Comparison of ENCODE assay signal across 26 cellular contexts in the genomic region with DNA sequence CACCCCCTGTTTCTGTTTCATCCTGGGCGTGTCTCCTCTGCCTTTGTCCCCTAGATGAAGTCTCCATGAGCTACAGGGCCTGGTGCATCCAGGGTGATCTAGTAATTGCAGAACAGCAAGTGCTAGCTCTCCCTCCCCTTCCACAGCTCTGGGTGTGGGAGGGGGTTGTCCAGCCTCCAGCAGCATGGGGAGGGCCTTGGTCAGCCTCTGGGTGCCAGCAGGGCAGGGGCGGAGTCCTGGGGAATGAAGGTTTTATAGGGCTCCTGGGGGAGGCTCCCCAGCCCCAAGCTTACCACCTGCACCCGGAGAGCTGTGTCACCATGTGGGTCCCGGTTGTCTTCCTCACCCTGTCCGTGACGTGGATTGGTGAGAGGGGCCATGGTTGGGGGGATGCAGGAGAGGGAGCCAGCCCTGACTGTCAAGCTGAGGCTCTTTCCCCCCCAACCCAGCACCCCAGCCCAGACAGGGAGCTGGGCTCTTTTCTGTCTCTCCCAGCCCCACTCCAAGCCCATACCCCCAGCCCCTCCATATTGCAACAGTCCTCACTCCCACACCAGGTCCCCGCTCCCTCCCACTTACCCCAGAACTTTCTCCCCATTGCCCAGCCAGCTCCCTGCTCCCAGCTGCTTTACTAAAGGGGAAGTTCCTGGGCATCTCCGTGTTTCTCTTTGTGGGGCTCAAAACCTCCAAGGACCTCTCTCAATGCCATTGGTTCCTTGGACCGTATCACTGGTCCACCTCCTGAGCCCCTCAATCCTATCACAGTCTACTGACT. TPM values are rescaled to one million over a fixed set of nuclear protein-coding genes. Genes with fewer than 3 reads are reported as not detected.
"Had no signal": no experiment of that assay in that cellular context is flagged by ENCODE, and none has a peak within 500 bp of the region (broad histone marks: within the 10 kb centered on the region; RNA-seq: fewer than 3 reads in every experiment).

Gene KLK3, plus strand, starts transcription at position 280 of the 775 bp plus-strand sequence. Its CDS starts 41 bp downstream, at position 321.

- H3K4me1 Mint-ChIP-seq: endodermal cell had no signal

- H3K9me3 ChIP-seq: colonic mucosa, heart left ventricle, right atrium auricular region, sigmoid colon, suprapubic skin, thyroid gland had no signal

- H3K27ac ChIP-seq: colonic mucosa, heart left ventricle, right atrium auricular region, sigmoid colon, skin epidermis, suprapubic skin, thyroid gland had no signal

- H3K4me3 ChIP-seq: colonic mucosa, heart left ventricle, lung, right atrium auricular region, sigmoid colon, skin epidermis, suprapubic skin, thyroid gland had no signal

- H3K27ac Mint-ChIP-seq: endodermal cell, nephron, type B pancreatic cell had no signal

- H3K4me3 Mint-ChIP-seq: endodermal cell, nephron, type B pancreatic cell had no signal

- H3K4me1 ChIP-seq: colonic mucosa, heart left ventricle, right atrium auricular region, sigmoid colon, suprapubic skin, thyroid gland had no signal

- H3K9me3 Mint-ChIP-seq: endodermal cell, nephron, type B pancreatic cell had no signal

- H3K27me3 ChIP-seq: colonic mucosa, right atrium auricular region, thyroid gland had no signal

- DNase-seq: colonic mucosa; dermis blood vessel endothelial cell; endodermal cell; heart left ventricle; hippocampal formation; left colon; left ventricle myocardium superior; mesenchymal stem cell; naive B cell; sigmoid colon; stimulated activated CD4-positive, alpha-beta T cell treated with anti-CD3 and anti-CD28 coated beads, Interleukin-2, amount 100 ng/mL, for 24 hours; stimulated activated CD4-positive, alpha-beta T cell treated with anti-CD3 and anti-CD28 coated beads, Interleukin-4, amount 100 ng/mL, for 4 hours; stimulated activated naive CD4-positive, alpha-beta T cell treated with Interleukin-2 at 50 U/mL for 16 hours; thyroid gland had no signal

- H3K36me3 Mint-ChIP-seq: type B pancreatic cell had no signal

- H3K36me3 ChIP-seq: colonic mucosa, heart left ventricle, right atrium auricular region, sigmoid colon, suprapubic skin, thyroid gland had no signal

RNA-seq across cellular contexts. Expression of gene KLK3, which starts in this region (rescaled TPM):
- total RNA-seq: dermis blood vessel endothelial cell, endodermal cell, endothelial cell of umbilical vein, fibroblast of lung, frontal cortex, glomerular endothelial cell, heart left ventricle, kidney epithelial cell, left ventricle myocardium superior, lung, omental fat pad, right atrium auricular region, sigmoid colon had no signal
